1 cellular context compared by ENCODE assay signal in genomic region chr22:21967693-21968271, GRCh38.
TF ChIP-seq lines count a peak whose summit lies in the region.

No MANE protein-coding gene starts in this region.

TF ChIP-seq in K562, 482 proteins besides CTCF, POLR2A, EP300 and RAD21 (continued from another document and continues in another):
- TF ChIP-seq ZMIZ1 (IDR thresholded peaks at IDR 0.05; ENCODE audit: low read depth in 2 of 2, low read length in 2 of 2): no peak
- no peak for TF ChIP-seq ZNF740 (CRISPR knock-in tag; IDR thresholded peaks at IDR 0.05)
- TF ChIP-seq ZNF740 (tag; IDR thresholded peaks at IDR 0.05): no peak
- TF ChIP-seq E2F3 (CRISPR knock-in tag; IDR thresholded peaks at IDR 0.05): no peak
- no peak for TF ChIP-seq HDGF (IDR thresholded peaks at IDR 0.05)
- no peak for TF ChIP-seq ZNF76 (CRISPR knock-in tag; IDR thresholded peaks at IDR 0.05; ENCODE audit: borderline replicate concordance)
- no peak for TF ChIP-seq MCM3 (IDR thresholded peaks at IDR 0.05)
- TF ChIP-seq BRF2 (IDR thresholded peaks at IDR 0.05; ENCODE audit: borderline replicate concordance, insufficient read depth, insufficient read length): no peak
- no peak for TF ChIP-seq NR0B1 (IDR thresholded peaks at IDR 0.05; ENCODE audit: partially characterized antibody)
- peak; percentile 39; the same call in 1 of the 2 replicates for TF ChIP-seq ZNF143 (CRISPR knock-in tag; IDR thresholded peaks at IDR 0.05)
- no peak for TF ChIP-seq ERF (CRISPR knock-in tag; IDR thresholded peaks at IDR 0.05)
- no peak for TF ChIP-seq HNRNPK (IDR thresholded peaks at IDR 0.05; ENCODE audit: low read depth, low read length, poor library complexity, severe bottlenecking)
- TF ChIP-seq POLR3G (IDR thresholded peaks at IDR 0.05; ENCODE audit: extremely low read depth, insufficient read length, insufficient replicate concordance): no peak
- TF ChIP-seq LCOR (CRISPR knock-in tag; IDR thresholded peaks at IDR 0.05): no peak
- no peak for TF ChIP-seq DPF2 (IDR thresholded peaks at IDR 0.05)
- TF ChIP-seq MBD2 (IDR thresholded peaks at IDR 0.05; ENCODE audit: borderline replicate concordance, low read depth): no peak
- no peak for TF ChIP-seq NCOA2 (IDR thresholded peaks at IDR 0.05; ENCODE audit: partially characterized antibody in 2 of 2)
- no peak for TF ChIP-seq BCL6 (CRISPR knock-in tag; IDR thresholded peaks at IDR 0.05)
- TF ChIP-seq CBX3 (IDR thresholded peaks at IDR 0.05; ENCODE audit: borderline replicate concordance in 1 of 2, low read length in 2 of 2): peak in 1 of 2 experiments; percentile 9; a peak in 1 of 3 replicates
- no peak for TF ChIP-seq ZBTB7A (IDR thresholded peaks at IDR 0.05; ENCODE audit: borderline replicate concordance, control insufficient read depth, low read depth, low read length)
- TF ChIP-seq SMC3 (conservative IDR thresholded peaks at IDR 0.05; ENCODE audit: insufficient read depth, low read depth, low read length): no peak
- TF ChIP-seq RBM14 (IDR thresholded peaks at IDR 0.05; ENCODE audit: borderline replicate concordance, insufficient read depth, low read depth, low read length): no peak
- no peak for TF ChIP-seq CHAMP1 (IDR thresholded peaks at IDR 0.05)
- no peak for TF ChIP-seq MYBL2 (IDR thresholded peaks at IDR 0.05; ENCODE audit: low read depth)
- no peak for TF ChIP-seq MYBL2 (CRISPR knock-in tag; IDR thresholded peaks at IDR 0.05; ENCODE audit: borderline replicate concordance)
- TF ChIP-seq SIN3B (IDR thresholded peaks at IDR 0.05; ENCODE audit: low read depth): no peak
- peak; percentile 74 for TF ChIP-seq THAP12 (CRISPR knock-in tag; IDR thresholded peaks at IDR 0.05)
- no peak for TF ChIP-seq ZNF384 (IDR thresholded peaks at IDR 0.05; ENCODE audit: low read depth, low read length)
- no peak for TF ChIP-seq RHOXF2B (CRISPR knock-in tag; conservative IDR thresholded peaks at IDR 0.05)
- TF ChIP-seq ZNF584 (CRISPR knock-in tag; IDR thresholded peaks at IDR 0.05; ENCODE audit: low read depth): no peak
- TF ChIP-seq CUX1 (CRISPR knock-in tag; IDR thresholded peaks at IDR 0.05): no peak
- no peak for TF ChIP-seq E4F1 (CRISPR knock-in tag; IDR thresholded peaks at IDR 0.05; ENCODE audit: borderline replicate concordance)
- TF ChIP-seq TCF3 (CRISPR knock-in tag; IDR thresholded peaks at IDR 0.05): no peak
- no peak for TF ChIP-seq RCOR1 (IDR thresholded peaks at IDR 0.05; ENCODE audit: borderline replicate concordance in 1 of 2, low read depth in 2 of 2, low read length in 2 of 2)
- TF ChIP-seq MEIS2 (IDR thresholded peaks at IDR 0.05; ENCODE audit: partially characterized antibody): no peak
- no peak for TF ChIP-seq NR1H2 (CRISPR knock-in tag; IDR thresholded peaks at IDR 0.05)
- TF ChIP-seq TOE1 (IDR thresholded peaks at IDR 0.05; ENCODE audit: borderline replicate concordance): no peak
- no peak for TF ChIP-seq TOE1 (CRISPR knock-in tag; IDR thresholded peaks at IDR 0.05; ENCODE audit: borderline replicate concordance, low read depth)
- TF ChIP-seq MLX (CRISPR knock-in tag; conservative IDR thresholded peaks at IDR 0.05): peak in 1 of 2 experiments; percentile 91; a peak in 1 of 4 replicates
- no peak for TF ChIP-seq NFIX (CRISPR knock-in tag; IDR thresholded peaks at IDR 0.05; ENCODE audit: low read depth)
- no peak for TF ChIP-seq BDP1 (IDR thresholded peaks at IDR 0.05; ENCODE audit: insufficient read depth, insufficient read length)
- TF ChIP-seq POLR2G (IDR thresholded peaks at IDR 0.05; ENCODE audit: low read depth, low read length): no peak
